ENCODE assay signal across 19 cellular contexts in genomic region chr21:34345892-34346291, GRCh38. TPM values are rescaled to one million over a fixed set of nuclear protein-coding genes. Genes with fewer than 3 reads are reported as not detected.
DNase-seq lines count a peak whose midpoint lies in the region; ATAC-seq, FAIRE-seq and TF ChIP-seq lines count a peak whose summit lies in the region.
"Had no signal": no experiment of that assay in that cellular context is flagged by ENCODE, and none has a peak within 500 bp of the region (broad histone marks: within the 10 kb centered on the region; RNA-seq: fewer than 3 reads in every experiment).

No MANE protein-coding gene starts in this region.

- intact Hi-C loops in left ventricle myocardium superior (cut with micrococcal nuclease): loop anchor here (5.0 kb wide), 2 partner anchors 144 to 429 kb away; partner anchors contain the start of gene ATP5PO
- intact Hi-C loops in sciatic nerve (cut with DNase I): loop anchor here (5.0 kb wide), 1 partner anchor 164 kb away; no protein-coding TSS in a partner anchor

- TF ChIP-seq POLR2A in H54 (IDR thresholded peaks at IDR 0.05; ENCODE audit: low read depth, low read length): no peak

- DNase-seq in AG08395 (ENCODE audit: low spot score) (peak; percentile 33), caudate nucleus (lab: John Stamatoyannopoulos, UW) (no peak), left ventricle myocardium superior (no peak), sciatic nerve (ENCODE audit: low spot score) (no peak), NCI-H2171 treated with DMSO at 0.1 percent for 48 hours (lab: John Stamatoyannopoulos, UW) (no peak), NCI-H1436 treated with DMSO at 0.1 percent for 48 hours (lab: John Stamatoyannopoulos, UW) (no peak), H54 (ENCODE audit: insufficient read length, low spot score) (no peak)
- DNase-seq: activated CD4-positive, alpha-beta T cell treated with anti-CD3 and anti-CD28 coated beads for 36 hours; amniotic stem cell; Caco-2; effector CD4-positive, alpha-beta T cell; GF-D8; GOT3; kidney glomerular epithelial cell; naive thymus-derived CD4-positive, alpha-beta T cell; NCI-H524; stimulated activated naive CD4-positive, alpha-beta T cell treated with Interleukin-2 at 50 U/mL for 16 hours had no signal

- ATAC-seq in left ventricle myocardium superior: peak; percentile 50
- peak; percentile 43 for ATAC-seq in sciatic nerve
- ATAC-seq in HG02642 (IDR thresholded peaks at IDR 0.05; ENCODE audit: poor library complexity, unreplicated experiment): no peak
- ATAC-seq: activated CD4-positive, alpha-beta T cell treated with anti-CD3 and anti-CD28 coated beads for 36 hours; naive thymus-derived CD4-positive, alpha-beta T cell had no signal

- FAIRE-seq in H54 (lab: Jason Lieb, UNC): no peak

- H3K27ac ChIP-seq in caudate nucleus (ENCODE audit: low read depth, low read length): peak overlapping the region; percentile 38

RNA-seq across cellular contexts. Expression of gene KCNE2, which starts 17.9 kb away (rescaled TPM):
- not detected for total RNA-seq in left ventricle myocardium superior
- 2.2 TPM for total RNA-seq in sciatic nerve
- total RNA-seq: activated CD4-positive, alpha-beta T cell treated with anti-CD3 and anti-CD28 coated beads for 36 hours; Caco-2; T-helper 1 cell treated with Interleukin-12 subunit alpha and Interleukin-12 subunit beta and Interleukin-4 antibody, amounts not matched to agents 30 ng/mL and 1 ng/mL, for 36 hours had no signal

RNA-seq across cellular contexts. Expression of gene SMIM11, which starts 29.4 kb away (rescaled TPM):
- total RNA-seq in left ventricle myocardium superior (5.2 TPM), sciatic nerve (29.2 TPM)
